In genomic region chrX:129755779-129756650, GRCh38 we compare ENCODE assay signal across 10 cellular contexts. TPM values are rescaled to one million over a fixed set of nuclear protein-coding genes. Genes with fewer than 3 reads are reported as not detected.
DNase-seq lines count a peak whose midpoint lies in the region; ATAC-seq and TF ChIP-seq lines count a peak whose summit lies in the region.
"Had no signal": no experiment of that assay in that cellular context is flagged by ENCODE, and none has a peak within 500 bp of the region (broad histone marks: within the 10 kb centered on the region; RNA-seq: fewer than 3 reads in every experiment).

No MANE protein-coding gene starts in this region.

- H3K4me2 ChIP-seq in neuronal stem cell (ENCODE audit: insufficient read depth, low read length, poor library complexity, severe bottlenecking) = no peak overlapping the region

- peak overlapping the region; percentile 17 for H3K4me3 Mint-ChIP-seq in activated T-helper 1 cell treated with anti-CD3 and anti-CD28 coated beads, Interleukin-12 subunit alpha, Interleukin-12 subunit beta, Interleukin-2, Interleukin-4 antibody, amounts not matched to agents 30 ng/mL and 10 ng/mL and 1 ng/mL, durations not matched to agents 14 hours and 24 hours and 36 hours

- H3K27ac Mint-ChIP-seq in activated T-helper 1 cell treated with anti-CD3 and anti-CD28 coated beads, Interleukin-12 subunit alpha, Interleukin-12 subunit beta, Interleukin-2, Interleukin-4 antibody, amounts not matched to agents 30 ng/mL and 10 ng/mL and 1 ng/mL, durations not matched to agents 14 hours and 24 hours and 36 hours = peak overlapping the region; percentile 63

- H2AK5ac ChIP-seq in neuronal stem cell (ENCODE audit: low read depth, low read length) = peak overlapping the region; percentile 88

- H3K9me3 ChIP-seq in neuronal stem cell (replicated peaks in 1 of 2; ENCODE audit: control insufficient read depth in 2 of 2, insufficient read depth in 1 of 2, low read depth in 1 of 2, low read length in 2 of 2) (no peaks in the 10 kb centered on the region), tibial nerve (no peaks in the 10 kb centered on the region)
- H3K9me3 ChIP-seq: colonic mucosa had no signal

- H3K36me3 ChIP-seq in neuronal stem cell (replicated peaks in 1 of 2; ENCODE audit: control insufficient read depth in 2 of 2, insufficient read depth in 2 of 2, low read length in 2 of 2) (no peaks in the 10 kb centered on the region), tibial nerve (no peaks in the 10 kb centered on the region)
- H3K36me3 ChIP-seq: colonic mucosa had no signal

- peaks cover 0 to 3% (median 0%) of the 10 kb centered on the region in 3 experiments for H3K27me3 ChIP-seq in neuronal stem cell (ENCODE audit: control insufficient read depth in 3 of 3, insufficient read depth in 3 of 3, low read depth in 1 of 3, low read length in 3 of 3)
- H3K27me3 ChIP-seq in tibial nerve = peaks cover 0 to 4% of the 10 kb centered on the region in 2 donors
- H3K27me3 ChIP-seq: colonic mucosa had no signal

- H4K8ac ChIP-seq in neuronal stem cell (ENCODE audit: low read depth, low read length) = peak overlapping the region; percentile 65

- peak overlapping the region; percentile 38 for H3K18ac ChIP-seq in neuronal stem cell (ENCODE audit: low read length)

- no CpG with 5 or more reads among the region's 18 CpGs for WGBS in neuronal stem cell (ENCODE audit: extremely low coverage in 2 of 2, insufficient read length in 2 of 2, insufficient replicate concordance in 1 of 2), 2 donors
- 81 to 87% methylated on average over 10 to 17 of the region's 18 CpGs for WGBS in tibial nerve, 2 donors

- H3K27ac ChIP-seq in neuronal stem cell (replicated peaks; ENCODE audit: low read length) = no peak overlapping the region
- no peak overlapping the region for H3K27ac ChIP-seq in tibial nerve
- H3K27ac ChIP-seq: colonic mucosa had no signal

- H3K23ac ChIP-seq in neuronal stem cell (ENCODE audit: low read depth, low read length, poor library complexity) = no peak overlapping the region

- H2BK120ac ChIP-seq in neuronal stem cell (ENCODE audit: low read depth, low read length) = no peak overlapping the region

- peak overlapping the region; percentile 22 for H2BK12ac ChIP-seq in neuronal stem cell (ENCODE audit: low read length)

- peak; percentile 50 for ATAC-seq in HG02798 (IDR thresholded peaks at IDR 0.05; ENCODE audit: poor library complexity, unreplicated experiment)

- H3K4ac ChIP-seq in neuronal stem cell (ENCODE audit: low read length) = no peak overlapping the region

- no peak overlapping the region for H3K4me3 ChIP-seq in neuronal stem cell (ENCODE audit: low read length in 2 of 2)
- no peak overlapping the region for H3K4me3 ChIP-seq in tibial nerve
- H3K4me3 ChIP-seq: colonic mucosa had no signal

- TF ChIP-seq POLR2A in tibial nerve (IDR thresholded peaks at IDR 0.05) = no peak

- no peak overlapping the region for H4K91ac ChIP-seq in neuronal stem cell (ENCODE audit: low read depth, low read length, poor library complexity)

- intact Hi-C loops in activated T-helper 1 cell treated with anti-CD3 and anti-CD28 coated beads, Interleukin-12 subunit alpha, Interleukin-12 subunit beta, Interleukin-2, Interleukin-4 antibody, amounts not matched to agents 30 ng/mL and 10 ng/mL and 1 ng/mL, durations not matched to agents 14 hours and 24 hours and 36 hours (cut with micrococcal nuclease) = loop anchor here (1.0 to 5.0 kb wide), 3 partner anchors 67 to 104 kb away; partner anchors contain the start of genes APLN and ZDHHC9

- H3K27me3 Mint-ChIP-seq in activated T-helper 1 cell treated with anti-CD3 and anti-CD28 coated beads, Interleukin-12 subunit alpha, Interleukin-12 subunit beta, Interleukin-2, Interleukin-4 antibody, amounts not matched to agents 30 ng/mL and 10 ng/mL and 1 ng/mL, durations not matched to agents 14 hours and 24 hours and 36 hours (ENCODE audit: insufficient read depth) = no peaks in the 10 kb centered on the region

- TF ChIP-seq CTCF in tibial nerve (IDR thresholded peaks at IDR 0.05) = no peak

- H3K79me1 ChIP-seq in neuronal stem cell (ENCODE audit: low read depth, low read length) = no peaks in the 10 kb centered on the region

- H2BK5ac ChIP-seq in neuronal stem cell (ENCODE audit: low read length) = no peak overlapping the region

- peak; percentile 28 for DNase-seq in activated CD4-positive, alpha-beta T cell treated with anti-CD3 and anti-CD28 coated beads for 48 hours
- DNase-seq in activated CD4-positive, alpha-beta T cell treated with anti-CD3 and anti-CD28 coated beads, Interleukin-2, amount 50 U/mL, for 1 hour = no peak
- DNase-seq in activated T-helper 1 cell treated with anti-CD3 and anti-CD28 coated beads, Interleukin-12 subunit alpha, Interleukin-12 subunit beta, Interleukin-2, Interleukin-4 antibody, amounts not matched to agents 30 ng/mL and 10 ng/mL and 1 ng/mL, durations not matched to agents 14 hours and 24 hours and 36 hours (ENCODE audit: low spot score) = no peak
- DNase-seq in neuronal stem cell (ENCODE audit: low spot score) (no peak), tibial nerve (ENCODE audit: low spot score in 2 of 2) (no peak), UCSD-AML1 (lab: John Stamatoyannopoulos, UW; ENCODE audit: unreplicated experiment) (no peak), NCI-H774 (lab: John Stamatoyannopoulos, UW) (no peak)
- DNase-seq: colonic mucosa had no signal

- H3K14ac ChIP-seq in neuronal stem cell (ENCODE audit: low read length) = no peak overlapping the region

- H2AFZ ChIP-seq in neuronal stem cell (ENCODE audit: low read length) = peak overlapping the region; percentile 77

- H3K9me3 Mint-ChIP-seq in activated T-helper 1 cell treated with anti-CD3 and anti-CD28 coated beads, Interleukin-12 subunit alpha, Interleukin-12 subunit beta, Interleukin-2, Interleukin-4 antibody, amounts not matched to agents 30 ng/mL and 10 ng/mL and 1 ng/mL, durations not matched to agents 14 hours and 24 hours and 36 hours = no peaks in the 10 kb centered on the region

- H3K4me1 ChIP-seq in neuronal stem cell (ENCODE audit: control insufficient read depth in 2 of 2, insufficient read depth in 1 of 2, low read depth in 1 of 2, low read length in 2 of 2) (peaks cover 2 to 3% of the 10 kb centered on the region in 2 donors), tibial nerve (peaks cover 0 to 12% (median 3%) of the 10 kb centered on the region in 4 donors)
- H3K4me1 ChIP-seq: colonic mucosa had no signal

- no peaks in the 10 kb centered on the region for H3K36me3 Mint-ChIP-seq in activated T-helper 1 cell treated with anti-CD3 and anti-CD28 coated beads, Interleukin-12 subunit alpha, Interleukin-12 subunit beta, Interleukin-2, Interleukin-4 antibody, amounts not matched to agents 30 ng/mL and 10 ng/mL and 1 ng/mL, durations not matched to agents 14 hours and 24 hours and 36 hours (ENCODE audit: low read depth)

- peaks cover 57% of the 10 kb centered on the region for H3K4me1 Mint-ChIP-seq in activated T-helper 1 cell treated with anti-CD3 and anti-CD28 coated beads, Interleukin-12 subunit alpha, Interleukin-12 subunit beta, Interleukin-2, Interleukin-4 antibody, amounts not matched to agents 30 ng/mL and 10 ng/mL and 1 ng/mL, durations not matched to agents 14 hours and 24 hours and 36 hours (ENCODE audit: low read depth)

- no peak for TF ChIP-seq EP300 in tibial nerve (IDR thresholded peaks at IDR 0.05)

- no peak overlapping the region for H3K9ac ChIP-seq in neuronal stem cell (ENCODE audit: low read depth, low read length, poor library complexity)

- no peak overlapping the region for H2BK15ac ChIP-seq in neuronal stem cell (ENCODE audit: low read length)

RNA-seq across cellular contexts. Expression of gene XPNPEP2, which starts 17.2 kb away (rescaled TPM):
- total RNA-seq in activated T-helper 1 cell treated with anti-CD3 and anti-CD28 coated beads, Interleukin-12 subunit alpha, Interleukin-12 subunit beta, Interleukin-2, Interleukin-4 antibody, amounts not matched to agents 30 ng/mL and 10 ng/mL and 1 ng/mL, durations not matched to agents 14 hours and 24 hours and 36 hours = 0.16 and 0.24 TPM in 2 replicates
- 0.29 TPM for polyA plus RNA-seq in neuronal stem cell (2013, experiment 1 of 2)
- polyA plus RNA-seq in neuronal stem cell (2013, experiment 2 of 2) = 0.30 TPM
- 10 to 100 TPM in 1 of 4 donors, 1 to 10 TPM in 2, under 1 TPM in 1; 0.87 to 10.0 (median 5.2) TPM for total RNA-seq in tibial nerve
- total RNA-seq: NCI-H460 had no signal

RNA-seq across cellular contexts. Expression of gene SASH3, which starts 23.7 kb away (rescaled TPM):
- 129 and 135 TPM in 2 replicates for total RNA-seq in activated T-helper 1 cell treated with anti-CD3 and anti-CD28 coated beads, Interleukin-12 subunit alpha, Interleukin-12 subunit beta, Interleukin-2, Interleukin-4 antibody, amounts not matched to agents 30 ng/mL and 10 ng/mL and 1 ng/mL, durations not matched to agents 14 hours and 24 hours and 36 hours
- polyA plus RNA-seq in neuronal stem cell (2013, experiment 1 of 2) = not detected
- polyA plus RNA-seq in neuronal stem cell (2013, experiment 2 of 2) = not detected
- 10 to 100 TPM; 10.4 to 20.4 (median 15.0) TPM for total RNA-seq in tibial nerve
- total RNA-seq: NCI-H460 had no signal
